ENCODE assay signal across 8 cellular contexts in genomic region chr1:81305997-81306452, GRCh38.
DNase-seq lines count a peak whose midpoint lies in the region; ATAC-seq lines count a peak whose summit lies in the region.

No MANE protein-coding gene starts in this region.

- DNase-seq in DMS153 treated with DMSO at 0.1 percent for 48 hours (lab: John Stamatoyannopoulos, UW; ENCODE audit: unreplicated experiment) (peak; percentile 69), NCI-H446 (lab: John Stamatoyannopoulos, UW) (peak; percentile 36 to 53), caudate nucleus (lab: John Stamatoyannopoulos, UW) (peak in 28 of 61 donors; percentile 0 to 56 (median 12)), kidney glomerular epithelial cell (lab: John Stamatoyannopoulos, UW) (peak; percentile 42), amniotic stem cell (lab: John Stamatoyannopoulos, UW) (no peak)
- DNase-seq in activated CD4-positive, alpha-beta memory T cell treated with anti-CD3 and anti-CD28 coated beads, Interleukin-2, amount 10 ng/mL, durations not matched to agents 7 days and 5 days, result no peak

- H3K27ac ChIP-seq in caudate nucleus (ENCODE audit: low read depth, low read length), result peak overlapping the region; percentile 36
- H3K27ac ChIP-seq in subcutaneous abdominal adipose tissue (ENCODE audit: low read depth, low read length), result no peak overlapping the region

- H3K36me3 Mint-ChIP-seq in activated CD4-positive, alpha-beta memory T cell treated with anti-CD3 and anti-CD28 coated beads, Interleukin-2, amount 10 ng/mL, durations not matched to agents 7 days and 5 days (ENCODE audit: low read depth), result no peaks in the 10 kb centered on the region

- no peaks in the 10 kb centered on the region for H3K4me1 Mint-ChIP-seq in activated CD4-positive, alpha-beta memory T cell treated with anti-CD3 and anti-CD28 coated beads, Interleukin-2, amount 10 ng/mL, durations not matched to agents 7 days and 5 days

- peak; percentile 53 for ATAC-seq in HG02678 (IDR thresholded peaks at IDR 0.05; ENCODE audit: unreplicated experiment)

- H3K9me3 Mint-ChIP-seq in activated CD4-positive, alpha-beta memory T cell treated with anti-CD3 and anti-CD28 coated beads, Interleukin-2, amount 10 ng/mL, durations not matched to agents 7 days and 5 days, result peaks cover 3% of the 10 kb centered on the region

- H3K9ac ChIP-seq in subcutaneous abdominal adipose tissue (ENCODE audit: low read length in 5 of 5), result peak overlapping the region; percentile 30 to 75 (median 57)

- CTCF ChIA-PET in activated CD4-positive, alpha-beta memory T cell treated with anti-CD3 and anti-CD28 coated beads, Interleukin-2, amount 10 ng/mL, durations not matched to agents 7 days and 5 days (lab: Charles Lee), result no interaction called here

- H3K27me3 Mint-ChIP-seq in activated CD4-positive, alpha-beta memory T cell treated with anti-CD3 and anti-CD28 coated beads, Interleukin-2, amount 10 ng/mL, durations not matched to agents 7 days and 5 days, result no peaks in the 10 kb centered on the region

- H3K4me3 Mint-ChIP-seq in activated CD4-positive, alpha-beta memory T cell treated with anti-CD3 and anti-CD28 coated beads, Interleukin-2, amount 10 ng/mL, durations not matched to agents 7 days and 5 days, result no peak overlapping the region

- no peaks in the 10 kb centered on the region for H3K9me3 ChIP-seq in subcutaneous abdominal adipose tissue (ENCODE audit: control insufficient read depth in 5 of 5, low read length in 5 of 5)

- no peaks in the 10 kb centered on the region for H3K36me3 ChIP-seq in subcutaneous abdominal adipose tissue (ENCODE audit: control insufficient read depth in 5 of 5, insufficient read depth in 5 of 5, low read length in 5 of 5)

- H3K27me3 ChIP-seq in subcutaneous abdominal adipose tissue (ENCODE audit: control insufficient read depth in 5 of 5, insufficient read depth in 4 of 5, low read length in 5 of 5), result no peaks in the 10 kb centered on the region

- peaks cover 0 to 6% (median 6%) of the 10 kb centered on the region in 5 donors for H3K4me1 ChIP-seq in subcutaneous abdominal adipose tissue (ENCODE audit: control insufficient read depth in 5 of 5, insufficient read depth in 5 of 5, low read length in 5 of 5)

- peak overlapping the region; percentile 70 to 94 (median 91) for H3K4me3 ChIP-seq in subcutaneous abdominal adipose tissue (ENCODE audit: low read depth in 1 of 5, low read length in 5 of 5)

- POLR2A ChIA-PET in activated CD4-positive, alpha-beta memory T cell treated with anti-CD3 and anti-CD28 coated beads, Interleukin-2, amount 10 ng/mL, durations not matched to agents 7 days and 5 days (lab: Charles Lee), result no interaction called here

- no peak overlapping the region for H3K27ac Mint-ChIP-seq in activated CD4-positive, alpha-beta memory T cell treated with anti-CD3 and anti-CD28 coated beads, Interleukin-2, amount 10 ng/mL, durations not matched to agents 7 days and 5 days

Comparison
In these comparisons a context has a peak if more than half of its experiments do, and no peak if none do; other contexts are left out.
1. DNase-seq: peak in DMS153 treated with DMSO at 0.1 percent for 48 hours (single experiment), NCI-H446 (2 of 2) and kidney glomerular epithelial cell (single experiment); none in amniotic stem cell (single experiment) and activated CD4-positive, alpha-beta memory T cell treated with anti-CD3 and anti-CD28 coated beads, Interleukin-2, amount 10 ng/mL, durations not matched to agents 7 days and 5 days (single experiment).